In the genomic region with DNA sequence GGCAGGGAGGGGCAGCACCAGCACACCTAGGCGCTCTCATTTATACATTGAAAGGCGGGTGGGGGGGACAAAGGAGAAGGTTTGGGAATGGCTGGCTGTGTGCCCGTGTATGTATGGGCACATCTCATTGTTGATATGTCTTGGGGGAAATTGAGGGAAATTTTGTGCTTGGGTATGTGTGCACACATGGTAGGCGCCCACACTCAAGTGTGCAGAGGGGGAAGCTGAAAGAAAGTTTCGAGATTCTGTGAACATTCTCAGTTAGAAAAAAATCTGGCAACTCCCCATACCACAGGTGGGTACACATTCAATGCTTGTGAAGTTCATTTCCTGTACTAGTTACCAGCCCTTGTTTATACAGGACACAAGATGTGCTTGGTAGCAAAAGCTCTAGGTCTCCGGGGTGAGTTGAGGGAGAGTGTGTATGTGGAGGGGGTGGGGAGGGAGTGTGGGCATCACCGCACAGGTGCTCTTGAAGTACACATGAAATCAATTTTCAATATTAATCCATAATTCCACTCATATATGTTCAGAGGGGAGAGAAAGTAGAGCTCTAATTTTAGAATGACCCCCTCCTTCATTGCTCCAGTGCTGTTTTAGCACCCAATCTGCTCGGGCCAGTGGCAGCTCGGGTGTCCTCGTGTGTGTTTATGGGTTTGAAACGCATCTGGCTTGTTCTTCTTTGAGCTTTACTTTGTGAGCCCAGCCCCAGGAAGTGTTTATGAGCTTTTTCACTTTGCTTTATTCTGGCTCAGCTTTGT, we compare ENCODE assay signal across 8 cellular contexts.
A peak's percentile ranks its signal among the peaks of the same experiment; 100 is the strongest.
DNase-seq lines count a peak whose midpoint lies in the region; ATAC-seq and TF ChIP-seq lines count a peak whose summit lies in the region.

No MANE protein-coding gene starts in this region.

- H3K4me3 Mint-ChIP-seq in endothelial cell (ENCODE audit: unreplicated experiment) = no peak overlapping the region

- TF ChIP-seq CTCF in endothelial cell (IDR thresholded peaks at IDR 0.05; ENCODE audit: unreplicated experiment) = no peak

- no peaks in the 10 kb centered on the region for H3K9me3 Mint-ChIP-seq in endothelial cell (ENCODE audit: unreplicated experiment)

- ATAC-seq in GM21529 (IDR thresholded peaks at IDR 0.05; ENCODE audit: unreplicated experiment) = peak; percentile 57
- ATAC-seq in stimulated activated naive CD8-positive, alpha-beta T cell treated with anti-CD3 and anti-CD28 coated beads, Interleukin-15, Interleukin-2, amounts not matched to agents 100 U/mL and 50 U/mL, for 24 hours = peak; percentile 67

- peaks cover 3% of the 10 kb centered on the region for H3K27me3 Mint-ChIP-seq in endothelial cell (ENCODE audit: unreplicated experiment)

- H3K36me3 Mint-ChIP-seq in endothelial cell (ENCODE audit: low read depth, unreplicated experiment) = no peaks in the 10 kb centered on the region

- peak; percentile 57 for DNase-seq in Daoy (ENCODE audit: low read depth)
- peak; percentile 38 for DNase-seq in NAMALWA (ENCODE audit: low spot score)
- no peak for DNase-seq in endothelial cell (ENCODE audit: low spot score)
- DNase-seq in stimulated activated naive CD8-positive, alpha-beta T cell treated with anti-CD3 and anti-CD28 coated beads, Interleukin-15, Interleukin-2, amounts not matched to agents 100 U/mL and 50 U/mL, for 24 hours = peak; percentile 19
- DNase-seq in NCI-H524 treated with DMSO at 0.1 percent for 48 hours (lab: John Stamatoyannopoulos, UW) = no peak
- no peak for DNase-seq in cortex of kidney (lab: John Stamatoyannopoulos, UW)
- no peak for DNase-seq in HuH-7.5 (ENCODE audit: low spot score)

- H3K27ac Mint-ChIP-seq in endothelial cell (ENCODE audit: unreplicated experiment) = peak overlapping the region; percentile 99

- peaks cover 49% of the 10 kb centered on the region for H3K4me1 Mint-ChIP-seq in endothelial cell (ENCODE audit: unreplicated experiment)

Comparison
In these comparisons a context has a peak if more than half of its experiments do, and no peak if none do; other contexts are left out.
1. DNase-seq: peak in Daoy (single experiment), NAMALWA (single experiment) and stimulated activated naive CD8-positive, alpha-beta T cell treated with anti-CD3 and anti-CD28 coated beads, Interleukin-15, Interleukin-2, amounts not matched to agents 100 U/mL and 50 U/mL, for 24 hours (single experiment); none in endothelial cell (single experiment), NCI-H524 treated with DMSO at 0.1 percent for 48 hours (single experiment), cortex of kidney (single experiment) and HuH-7.5 (single experiment).